Comparison of ENCODE assay signal across 8 cellular contexts in the genomic region with DNA sequence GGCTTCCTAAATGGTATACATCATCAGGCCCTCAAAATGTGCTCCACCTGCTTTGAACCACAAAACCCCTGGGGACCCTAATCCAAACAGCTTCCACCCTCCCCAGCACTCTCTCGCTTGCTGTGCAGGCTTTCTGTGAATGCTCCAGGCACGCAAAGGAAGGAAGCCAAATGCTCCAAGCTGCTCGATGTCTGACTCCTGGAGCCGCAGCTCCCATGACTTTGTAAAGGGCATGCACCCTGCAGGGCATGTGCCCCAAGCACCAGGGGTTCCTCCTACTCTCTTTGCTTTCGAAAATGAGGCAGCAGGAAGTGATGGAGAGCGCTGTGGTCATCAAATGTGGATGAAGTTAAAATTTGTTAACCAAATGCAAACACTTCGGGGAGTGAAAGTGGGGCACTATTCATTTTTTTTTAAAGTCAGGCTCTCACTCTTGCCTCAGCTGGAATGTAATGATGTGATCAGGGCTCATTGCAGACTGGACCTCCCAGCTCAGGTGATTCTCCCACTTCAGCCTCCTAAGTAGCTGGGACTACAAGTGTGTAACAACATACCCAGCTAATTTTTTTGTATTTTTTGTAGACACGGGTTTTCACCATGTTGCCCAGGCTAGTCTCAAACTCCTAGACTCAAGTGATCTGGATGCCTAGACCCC.
DNase-seq lines count a peak whose midpoint lies in the region; ATAC-seq and TF ChIP-seq lines count a peak whose summit lies in the region.
"Not testable (repeated sequence)": the region's sequence is repeated elsewhere in the genome, so short reads cannot be mapped to it uniquely, and the experiment has no call there.

No MANE protein-coding gene starts in this region.

- H3F3A ChIP-seq in GM23338 (replicated peaks; ENCODE audit: low read depth), result not testable (repeated sequence)

- not testable (repeated sequence) for TF ChIP-seq CTCF in GM23338 (conservative IDR thresholded peaks at IDR 0.05; ENCODE audit: low read depth in 2 of 2)

- H3K4me1 ChIP-seq in GM23338 (ENCODE audit: insufficient read depth), result not testable (repeated sequence)

- not testable (repeated sequence) for H3K79me2 ChIP-seq in GM23338 (replicated peaks; ENCODE audit: insufficient read depth)

- DNase-seq in D341Med (ENCODE audit: low spot score), result peak; percentile 15
- peak; percentile 64 for DNase-seq in GM23338 (ENCODE audit: low spot score)
- DNase-seq in NCI-H1930 (lab: John Stamatoyannopoulos, UW), result peak; percentile 65 to 77
- peak; percentile 61 for DNase-seq in T1000 (lab: John Stamatoyannopoulos, UW)
- peak in 1 of 3 experiments; percentile 1 for DNase-seq in effector memory CD8-positive, alpha-beta T cell
- peak; percentile 91 for DNase-seq in myocyte (ENCODE audit: low read depth)

- H3K36me3 ChIP-seq in GM23338 (ENCODE audit: insufficient read depth), result not testable (repeated sequence)

- H3K4me3 ChIP-seq in GM23338, result not testable (repeated sequence)

- peak overlapping the region; percentile 9; the same call in 2 of the 3 replicates for H3K4me3 Mint-ChIP-seq in GM23338
- H3K4me3 Mint-ChIP-seq in effector memory CD8-positive, alpha-beta T cell, result peak overlapping the region in 1 of 2 donors; percentile 44

- not testable (repeated sequence) for H3K27me3 Mint-ChIP-seq in GM23338 (ENCODE audit: insufficient read depth, low read depth, poor library complexity)
- peaks cover 16 to 29% of the 10 kb centered on the region in 2 donors for H3K27me3 Mint-ChIP-seq in effector memory CD8-positive, alpha-beta T cell

- not testable (repeated sequence) for H3K36me3 Mint-ChIP-seq in GM23338 (ENCODE audit: low read depth); effector memory CD8-positive, alpha-beta T cell (ENCODE audit: insufficient read depth)

- peak overlapping the region; percentile 22; the same call in 1 of the 2 replicates for H3K4me2 ChIP-seq in GM23338

- ATAC-seq in GM18870 (IDR thresholded peaks at IDR 0.05; ENCODE audit: unreplicated experiment) (peak; percentile 92), GM23338 (peak; percentile 96), HG03280 (IDR thresholded peaks at IDR 0.05; ENCODE audit: unreplicated experiment) (peak; percentile 76)
- ATAC-seq in effector memory CD8-positive, alpha-beta T cell (replicated peaks), result peak; percentile 71

- peak overlapping the region; percentile 90 for H3K27ac Mint-ChIP-seq in GM23338
- peak overlapping the region in 1 of 2 donors; percentile 80 for H3K27ac Mint-ChIP-seq in effector memory CD8-positive, alpha-beta T cell

- peaks cover 22% of the 10 kb centered on the region for H3K4me1 Mint-ChIP-seq in GM23338
- not testable (repeated sequence) for H3K4me1 Mint-ChIP-seq in effector memory CD8-positive, alpha-beta T cell (ENCODE audit: low read depth in 2 of 2)

- not testable (repeated sequence) for H4K20me1 ChIP-seq in GM23338 (replicated peaks; ENCODE audit: insufficient read depth)

- peak overlapping the region; percentile 84 for H3K27ac ChIP-seq in GM23338 (ENCODE audit: low read depth)

- H3K27me3 ChIP-seq in GM23338 (ENCODE audit: insufficient read depth), result not testable (repeated sequence)

- H2AFZ ChIP-seq in GM23338, result not testable (repeated sequence)

- H3K9me2 ChIP-seq in GM23338 (ENCODE audit: insufficient read depth), result not testable (repeated sequence)

- not testable (repeated sequence) for H3K9me3 Mint-ChIP-seq in GM23338; effector memory CD8-positive, alpha-beta T cell

TF ChIP-seq in GM23338, 12 proteins besides CTCF, POLR2A, EP300 and RAD21:
- TF ChIP-seq NANOG (IDR thresholded peaks at IDR 0.05; ENCODE audit: borderline replicate concordance) (peak; percentile 59), ZNF462 (CRISPR knock-in tag; IDR thresholded peaks at IDR 0.05) (0 out of 2 replicates have a peak, but pooled peaks have one; percentile 1)
